Comparison of ENCODE assay signal across 33 cellular contexts in genomic region chr20:37936451-37936850, GRCh38. TPM values are rescaled to one million over a fixed set of nuclear protein-coding genes. Genes with fewer than 3 reads are reported as not detected.
"Had no signal": no experiment of that assay in that cellular context is flagged by ENCODE, and none has a peak within 500 bp of the region (broad histone marks: within the 10 kb centered on the region; RNA-seq: fewer than 3 reads in every experiment).

No MANE protein-coding gene starts in this region.

- H3K4me1 ChIP-seq: ascending aorta, breast epithelium, esophagus muscularis mucosa, foreskin keratinocyte, gastrocnemius medialis had no signal

- H3K4me3 Mint-ChIP-seq: activated CD4-positive, alpha-beta memory T cell treated with anti-CD3 and anti-CD28 coated beads, Interleukin-2, amount 10 ng/mL, durations not matched to agents 7 days and 5 days; activated CD4-positive, alpha-beta T cell treated with anti-CD3 and anti-CD28 coated beads, Interleukin-2, amount 10 ng/mL, durations not matched to agents 7 days and 5 days; activated naive CD4-positive, alpha-beta T cell treated with anti-CD3 and anti-CD28 coated beads, Interleukin-2, amount 10 ng/mL, durations not matched to agents 7 days and 5 days; activated naive CD8-positive, alpha-beta T cell treated with anti-CD3 and anti-CD28 coated beads, Interleukin-2, amount 10 ng/mL, durations not matched to agents 7 days and 5 days; activated T-cell treated with anti-CD3 and anti-CD28 coated beads, Interleukin-2, amount 50 U/mL, for 24 hours; activated T-cell treated with anti-CD3 and anti-CD28 coated beads, Interleukin-2, amount 50 U/mL, for 72 hours; brain; central memory CD8-positive, alpha-beta T cell; effector memory CD8-positive, alpha-beta T cell; T-helper 17 cell; T-helper 2 cell treated with Interferon-gamma antibody and Interleukin-4, amounts not matched to agents 5 μg/mL and 100 μg/mL, for 36 hours; WTC11 had no signal

- H3K27ac Mint-ChIP-seq: activated CD4-positive, alpha-beta memory T cell treated with anti-CD3 and anti-CD28 coated beads, Interleukin-2, amount 10 ng/mL, durations not matched to agents 7 days and 5 days; activated CD4-positive, alpha-beta T cell treated with anti-CD3 and anti-CD28 coated beads, Interleukin-2, amount 10 ng/mL, durations not matched to agents 7 days and 5 days; activated naive CD4-positive, alpha-beta T cell treated with anti-CD3 and anti-CD28 coated beads, Interleukin-2, amount 10 ng/mL, durations not matched to agents 7 days and 5 days; activated naive CD4-positive, alpha-beta T cell treated with anti-CD3 and anti-CD28 coated beads, Interleukin-2, amount 50 U/mL, for 72 hours; activated naive CD8-positive, alpha-beta T cell treated with anti-CD3 and anti-CD28 coated beads, Interleukin-2, amount 10 ng/mL, durations not matched to agents 7 days and 5 days; activated T-cell treated with anti-CD3 and anti-CD28 coated beads, Interleukin-2, amount 50 U/mL, for 24 hours; activated T-cell treated with anti-CD3 and anti-CD28 coated beads, Interleukin-2, amount 50 U/mL, for 72 hours; T-helper 17 cell; T-helper 2 cell treated with Interferon-gamma antibody and Interleukin-4, amounts not matched to agents 5 μg/mL and 100 μg/mL, for 36 hours; WTC11 had no signal

- H3K27ac ChIP-seq: ascending aorta, breast epithelium, cardiac muscle cell, esophagus muscularis mucosa, foreskin keratinocyte, gastrocnemius medialis had no signal

- ATAC-seq: activated naive CD4-positive, alpha-beta T cell treated with anti-CD3 and anti-CD28 coated beads, Interleukin-2, amount 50 U/mL, for 72 hours; activated T-cell treated with anti-CD3 and anti-CD28 coated beads, Interleukin-2, amount 50 U/mL, for 72 hours; effector memory CD8-positive, alpha-beta T cell; foreskin keratinocyte; gastrocnemius medialis; T-helper 17 cell; WTC11 had no signal

- DNase-seq: activated CD4-positive, alpha-beta memory T cell treated with anti-CD3 and anti-CD28 coated beads, Interleukin-2, amount 10 ng/mL, durations not matched to agents 7 days and 5 days; activated CD4-positive, alpha-beta T cell treated with anti-CD3 and anti-CD28 coated beads for 1 hour; activated CD4-positive, alpha-beta T cell treated with anti-CD3 and anti-CD28 coated beads for 4 hours; activated CD4-positive, alpha-beta T cell treated with anti-CD3 and anti-CD28 coated beads, Interleukin-2, amount 10 ng/mL, durations not matched to agents 7 days and 5 days; activated CD4-positive, alpha-beta T cell treated with anti-CD3 and anti-CD28 coated beads, Interleukin-2, amount 50 U/mL, for 4 hours; activated CD8-positive, alpha-beta memory T cell treated with anti-CD3 and anti-CD28 coated beads, Interleukin-2, amount 50 U/mL, for 48 hours; activated gamma-delta T cell; activated naive CD4-positive, alpha-beta T cell; activated naive CD4-positive, alpha-beta T cell treated with anti-CD3 and anti-CD28 coated beads, Interleukin-2, amount 10 ng/mL, durations not matched to agents 7 days and 5 days; activated naive CD8-positive, alpha-beta T cell treated with anti-CD3 and anti-CD28 coated beads, Interleukin-2, amount 10 ng/mL, durations not matched to agents 7 days and 5 days; activated T-cell treated with anti-CD3 and anti-CD28 coated beads for 4 hours; activated T-cell treated with anti-CD3 and anti-CD28 coated beads, Interleukin-2, amount 50 U/mL, for 24 hours; activated T-cell treated with anti-CD3 and anti-CD28 coated beads, Interleukin-2, amount 50 U/mL, for 72 hours; cortex of kidney; dermis blood vessel endothelial cell; effector CD4-positive, alpha-beta T cell; effector memory CD8-positive, alpha-beta T cell; erythroblast; foreskin keratinocyte; glutamatergic neuron; T-helper 1 cell; T-helper 17 cell; T1000 had no signal

- H3K9me3 ChIP-seq: ascending aorta, breast epithelium, esophagus muscularis mucosa, gastrocnemius medialis had no signal

- H3K4me3 ChIP-seq: ascending aorta, breast epithelium, cardiac muscle cell, esophagus muscularis mucosa, gastrocnemius medialis had no signal

- H3K27me3 Mint-ChIP-seq: activated naive CD4-positive, alpha-beta T cell treated with anti-CD3 and anti-CD28 coated beads, Interleukin-2, amount 10 ng/mL, durations not matched to agents 7 days and 5 days; activated naive CD8-positive, alpha-beta T cell treated with anti-CD3 and anti-CD28 coated beads, Interleukin-2, amount 10 ng/mL, durations not matched to agents 7 days and 5 days; brain had no signal

- H3K9me3 Mint-ChIP-seq: activated CD4-positive, alpha-beta memory T cell treated with anti-CD3 and anti-CD28 coated beads, Interleukin-2, amount 10 ng/mL, durations not matched to agents 7 days and 5 days; activated CD4-positive, alpha-beta T cell treated with anti-CD3 and anti-CD28 coated beads, Interleukin-2, amount 10 ng/mL, durations not matched to agents 7 days and 5 days; activated naive CD4-positive, alpha-beta T cell treated with anti-CD3 and anti-CD28 coated beads, Interleukin-2, amount 10 ng/mL, durations not matched to agents 7 days and 5 days; activated naive CD4-positive, alpha-beta T cell treated with anti-CD3 and anti-CD28 coated beads, Interleukin-2, amount 50 U/mL, for 72 hours; activated naive CD8-positive, alpha-beta T cell treated with anti-CD3 and anti-CD28 coated beads, Interleukin-2, amount 10 ng/mL, durations not matched to agents 7 days and 5 days; activated T-cell treated with anti-CD3 and anti-CD28 coated beads, Interleukin-2, amount 50 U/mL, for 24 hours; activated T-cell treated with anti-CD3 and anti-CD28 coated beads, Interleukin-2, amount 50 U/mL, for 72 hours; central memory CD8-positive, alpha-beta T cell; effector memory CD8-positive, alpha-beta T cell; T-helper 2 cell treated with Interferon-gamma antibody and Interleukin-4, amounts not matched to agents 5 μg/mL and 100 μg/mL, for 36 hours; WTC11 had no signal

- H3K36me3 ChIP-seq: ascending aorta, breast epithelium, esophagus muscularis mucosa, gastrocnemius medialis had no signal

- H3K36me3 Mint-ChIP-seq: activated naive CD4-positive, alpha-beta T cell treated with anti-CD3 and anti-CD28 coated beads, Interleukin-2, amount 10 ng/mL, durations not matched to agents 7 days and 5 days; activated naive CD4-positive, alpha-beta T cell treated with anti-CD3 and anti-CD28 coated beads, Interleukin-2, amount 50 U/mL, for 72 hours; activated naive CD8-positive, alpha-beta T cell treated with anti-CD3 and anti-CD28 coated beads, Interleukin-2, amount 10 ng/mL, durations not matched to agents 7 days and 5 days; WTC11 had no signal

- H3K27me3 ChIP-seq: ascending aorta, breast epithelium, cardiac muscle cell, esophagus muscularis mucosa had no signal

- H3K4me1 Mint-ChIP-seq: activated CD4-positive, alpha-beta memory T cell treated with anti-CD3 and anti-CD28 coated beads, Interleukin-2, amount 10 ng/mL, durations not matched to agents 7 days and 5 days; activated CD4-positive, alpha-beta T cell treated with anti-CD3 and anti-CD28 coated beads, Interleukin-2, amount 10 ng/mL, durations not matched to agents 7 days and 5 days; activated naive CD4-positive, alpha-beta T cell treated with anti-CD3 and anti-CD28 coated beads, Interleukin-2, amount 10 ng/mL, durations not matched to agents 7 days and 5 days; activated naive CD8-positive, alpha-beta T cell treated with anti-CD3 and anti-CD28 coated beads, Interleukin-2, amount 10 ng/mL, durations not matched to agents 7 days and 5 days; central memory CD8-positive, alpha-beta T cell had no signal

RNA-seq across cellular contexts. Expression of gene VSTM2L, which starts 33.5 kb away (rescaled TPM):
- total RNA-seq: activated CD4-positive, alpha-beta T cell treated with anti-CD3 and anti-CD28 coated beads, Interleukin-2, amount 10 ng/mL, durations not matched to agents 7 days and 5 days; activated naive CD8-positive, alpha-beta T cell treated with anti-CD3 and anti-CD28 coated beads, Interleukin-2, amount 10 ng/mL, durations not matched to agents 7 days and 5 days; T-helper 17 cell had no signal
